In genomic region chr19:29365836-29366417, GRCh38 we compare ENCODE assay signal across 20 cellular contexts.
"Had no signal": no experiment of that assay in that cellular context is flagged by ENCODE, and none has a peak within 500 bp of the region (broad histone marks: within the 10 kb centered on the region; RNA-seq: fewer than 3 reads in every experiment).

No MANE protein-coding gene starts in this region.

- H3K27ac Mint-ChIP-seq: stimulated activated naive B cell treated with anti-CD40 and anti-IgM and Interleukin-4, amounts not matched to agents 10 μg/mL and 1 μg/mL and 100 μg/mL, for 72 hours had no signal

- H3K36me3 Mint-ChIP-seq: naive thymus-derived CD8-positive, alpha-beta T cell; stimulated activated naive B cell treated with anti-CD40 and anti-IgM and Interleukin-4, amounts not matched to agents 10 μg/mL and 1 μg/mL and 100 μg/mL, for 72 hours had no signal

- H3K4me3 ChIP-seq: dorsolateral prefrontal cortex, esophagus muscularis mucosa, gastrocnemius medialis, heart right ventricle, mucosa of descending colon, sigmoid colon, skin epidermis, testis, tibial nerve had no signal

- H3K27me3 ChIP-seq: dorsolateral prefrontal cortex, testis, tibial nerve had no signal

- H3K4me1 ChIP-seq: esophagus muscularis mucosa, gastrocnemius medialis, heart right ventricle, sigmoid colon, testis, tibial nerve had no signal

- H3K27ac ChIP-seq: dorsolateral prefrontal cortex, epithelial cell of prostate, esophagus muscularis mucosa, gastrocnemius medialis, heart right ventricle, neutrophil, sigmoid colon, skin epidermis, testis, tibial nerve had no signal

- DNase-seq: cortex of kidney; dorsolateral prefrontal cortex; effector memory CD4-positive, alpha-beta T cell; gastrocnemius medialis; heart right ventricle; hypothalamus; kidney glomerular epithelial cell; mucosa of descending colon; naive thymus-derived CD8-positive, alpha-beta T cell; sigmoid colon; stimulated activated CD4-positive, alpha-beta T cell treated with anti-CD3 and anti-CD28 coated beads, Interleukin-2, amount 100 ng/mL, for 24 hours; stimulated activated CD4-positive, alpha-beta T cell treated with anti-CD3 and anti-CD28 coated beads, Interleukin-4, amount 100 ng/mL, for 4 hours; stimulated activated naive B cell treated with anti-CD40 and anti-IgM and Interleukin-4, amounts not matched to agents 10 μg/mL and 1 μg/mL and 100 μg/mL, for 72 hours; stimulated activated naive CD8-positive, alpha-beta T cell treated with anti-CD3 and anti-CD28 coated beads, Interleukin-15, amount 100 ng/mL, for 72 hours; testis had no signal

- H3K4me3 Mint-ChIP-seq: naive thymus-derived CD8-positive, alpha-beta T cell; stimulated activated naive B cell treated with anti-CD40 and anti-IgM and Interleukin-4, amounts not matched to agents 10 μg/mL and 1 μg/mL and 100 μg/mL, for 72 hours; stimulated activated naive CD8-positive, alpha-beta T cell treated with anti-CD3 and anti-CD28 coated beads, Interleukin-15, amount 100 ng/mL, for 72 hours had no signal

- H3K4me1 Mint-ChIP-seq: stimulated activated naive B cell treated with anti-CD40 and anti-IgM and Interleukin-4, amounts not matched to agents 10 μg/mL and 1 μg/mL and 100 μg/mL, for 72 hours; stimulated activated naive CD8-positive, alpha-beta T cell treated with anti-CD3 and anti-CD28 coated beads, Interleukin-15, amount 100 ng/mL, for 72 hours had no signal

- H3K36me3 ChIP-seq: esophagus muscularis mucosa, gastrocnemius medialis, heart right ventricle, neutrophil, sigmoid colon, tibial nerve had no signal

- ATAC-seq: gastrocnemius medialis; heart right ventricle; mucosa of descending colon; naive thymus-derived CD8-positive, alpha-beta T cell; stimulated activated naive B cell treated with anti-CD40 and anti-IgM and Interleukin-4, amounts not matched to agents 10 μg/mL and 1 μg/mL and 100 μg/mL, for 72 hours; stimulated activated naive CD8-positive, alpha-beta T cell treated with anti-CD3 and anti-CD28 coated beads, Interleukin-15, amount 100 ng/mL, for 72 hours had no signal
